36 cellular contexts compared by ENCODE assay signal in genomic region chr15:71889947-71890346, GRCh38.
"Had no signal": no experiment of that assay in that cellular context is flagged by ENCODE, and none has a peak within 500 bp of the region (broad histone marks: within the 10 kb centered on the region; RNA-seq: fewer than 3 reads in every experiment).

No MANE protein-coding gene starts in this region.

- H3K27me3 ChIP-seq: ascending aorta had no signal

- H3K27me3 Mint-ChIP-seq: activated B cell treated with CpG ODN at 0.5 μM for 24 hours; activated CD4-positive, alpha-beta memory T cell treated with anti-CD3 and anti-CD28 coated beads for 36 hours; activated CD4-positive, alpha-beta T cell treated with anti-CD3 and anti-CD28 coated beads, Interleukin-2, amount 10 ng/mL, durations not matched to agents 24 days and 14 days; activated CD8-positive, alpha-beta T cell treated with anti-CD3 and anti-CD28 coated beads for 36 hours; activated naive CD8-positive, alpha-beta T cell; activated naive CD8-positive, alpha-beta T cell treated with anti-CD3 and anti-CD28 coated beads, Interleukin-2, amount 10 ng/mL, durations not matched to agents 7 days and 5 days; activated naive CD8-positive, alpha-beta T cell treated with anti-CD3 and anti-CD28 coated beads, Interleukin-2, amount 50 U/mL, for 24 hours; activated T-helper 17 cell treated with anti-CD3 and anti-CD28 coated beads, Interleukin-2, amount 50 U/mL, for 72 hours; brain had no signal

- H3K9me3 Mint-ChIP-seq: activated B cell treated with CpG ODN at 0.5 μM for 24 hours; activated CD4-positive, alpha-beta memory T cell treated with anti-CD3 and anti-CD28 coated beads for 36 hours; activated CD4-positive, alpha-beta T cell treated with anti-CD3 and anti-CD28 coated beads, Interleukin-2, amount 10 ng/mL, durations not matched to agents 24 days and 14 days; activated CD8-positive, alpha-beta T cell treated with anti-CD3 and anti-CD28 coated beads for 36 hours; activated naive CD4-positive, alpha-beta T cell treated with anti-CD3 and anti-CD28 coated beads for 36 hours; activated naive CD8-positive, alpha-beta T cell treated with anti-CD3 and anti-CD28 coated beads, Interleukin-2, amount 10 ng/mL, durations not matched to agents 7 days and 5 days; activated naive CD8-positive, alpha-beta T cell treated with anti-CD3 and anti-CD28 coated beads, Interleukin-2, amount 50 U/mL, for 24 hours; activated T-cell treated with anti-CD3 and anti-CD28 coated beads, Interleukin-2, amount 50 U/mL, for 4 hours; activated T-cell treated with anti-CD3 and anti-CD28 coated beads, Interleukin-2, amount 50 U/mL, for 72 hours; activated T-helper 1 cell treated with anti-CD3 and anti-CD28 coated beads, Interleukin-12 subunit alpha, Interleukin-12 subunit beta, Interleukin-2, Interleukin-4 antibody, amounts not matched to agents 30 ng/mL and 10 ng/mL and 1 ng/mL, durations not matched to agents 14 hours and 24 hours and 36 hours; activated T-helper 17 cell treated with anti-CD3 and anti-CD28 coated beads, Interleukin-2, amount 50 U/mL, for 72 hours; brain; T-helper 1 cell treated with Interleukin-12 subunit alpha and Interleukin-12 subunit beta and Interleukin-4 antibody, amounts not matched to agents 30 μg/mL and 1 μg/mL, for 36 hours; T-helper 2 cell treated with Interferon-gamma antibody and Interleukin-4, amounts not matched to agents 5 μg/mL and 100 μg/mL, for 36 hours had no signal

- DNase-seq: activated B cell treated with CpG ODN at 0.5 μM for 24 hours; activated CD4-positive, alpha-beta memory T cell treated with anti-CD3 and anti-CD28 coated beads for 36 hours; activated CD4-positive, alpha-beta T cell treated with anti-CD3 and anti-CD28 coated beads for 4 hours; activated CD4-positive, alpha-beta T cell treated with anti-CD3 and anti-CD28 coated beads, Interleukin-2, amount 10 ng/mL, durations not matched to agents 24 days and 14 days; activated CD4-positive, alpha-beta T cell treated with anti-CD3 and anti-CD28 coated beads, Interleukin-2, amount 50 U/mL, for 1 hour; activated CD4-positive, alpha-beta T cell treated with anti-CD3 and anti-CD28 coated beads, Interleukin-2, amount 50 U/mL, for 4 hours; activated CD4-positive, CD25-positive, alpha-beta regulatory T cell treated with anti-CD3 and anti-CD28 coated beads, Interleukin-2, amount 50 U/mL, for 72 hours; activated CD8-positive, alpha-beta memory T cell treated with anti-CD3 and anti-CD28 coated beads, Interleukin-2, amount 50 U/mL, for 4 hours; activated CD8-positive, alpha-beta T cell treated with anti-CD3 and anti-CD28 coated beads for 36 hours; activated effector memory CD4-positive, alpha-beta T cell treated with anti-CD3 and anti-CD28 coated beads, Interleukin-2, amount 50 U/mL, for 16 hours; activated gamma-delta T cell treated with Interleukin-2 at 50 U/mL for 16 hours; activated naive CD4-positive, alpha-beta T cell; activated naive CD4-positive, alpha-beta T cell treated with anti-CD3 and anti-CD28 coated beads for 36 hours; activated naive CD4-positive, alpha-beta T cell treated with anti-CD3 and anti-CD28 coated beads, Interleukin-2, amount 50 U/mL, for 16 hours; activated naive CD8-positive, alpha-beta T cell treated with anti-CD3 and anti-CD28 coated beads, Interleukin-2, amount 10 ng/mL, durations not matched to agents 7 days and 5 days; activated naive CD8-positive, alpha-beta T cell treated with anti-CD3 and anti-CD28 coated beads, Interleukin-2, amount 50 U/mL, for 24 hours; activated T-cell treated with anti-CD3 and anti-CD28 coated beads for 4 hours; activated T-cell treated with anti-CD3 and anti-CD28 coated beads, Interleukin-2, amount 50 U/mL, for 1 hour; activated T-cell treated with anti-CD3 and anti-CD28 coated beads, Interleukin-2, amount 50 U/mL, for 4 hours; activated T-cell treated with anti-CD3 and anti-CD28 coated beads, Interleukin-2, amount 50 U/mL, for 72 hours; amygdala; anterior cingulate cortex; central memory CD4-positive, alpha-beta T cell; T-helper 2 cell; T-helper 9 cell had no signal

- H3K4me3 ChIP-seq: ascending aorta had no signal

- FAIRE-seq: bronchial epithelial cell, colon, TTC549 had no signal

- H3K4me1 ChIP-seq: ascending aorta had no signal

- H3K27ac ChIP-seq: ascending aorta, VCaP had no signal

- H3K27ac Mint-ChIP-seq: activated B cell treated with CpG ODN at 0.5 μM for 24 hours; activated CD4-positive, alpha-beta memory T cell treated with anti-CD3 and anti-CD28 coated beads for 36 hours; activated CD4-positive, alpha-beta T cell treated with anti-CD3 and anti-CD28 coated beads, Interleukin-2, amount 10 ng/mL, durations not matched to agents 24 days and 14 days; activated CD8-positive, alpha-beta T cell treated with anti-CD3 and anti-CD28 coated beads for 36 hours; activated naive CD4-positive, alpha-beta T cell treated with anti-CD3 and anti-CD28 coated beads for 36 hours; activated naive CD8-positive, alpha-beta T cell; activated naive CD8-positive, alpha-beta T cell treated with anti-CD3 and anti-CD28 coated beads, Interleukin-2, amount 10 ng/mL, durations not matched to agents 7 days and 5 days; activated naive CD8-positive, alpha-beta T cell treated with anti-CD3 and anti-CD28 coated beads, Interleukin-2, amount 50 U/mL, for 24 hours; activated T-cell treated with anti-CD3 and anti-CD28 coated beads, Interleukin-2, amount 50 U/mL, for 72 hours; activated T-helper 1 cell treated with anti-CD3 and anti-CD28 coated beads, Interleukin-12 subunit alpha, Interleukin-12 subunit beta, Interleukin-2, Interleukin-4 antibody, amounts not matched to agents 30 ng/mL and 10 ng/mL and 1 ng/mL, durations not matched to agents 14 hours and 24 hours and 36 hours; activated T-helper 17 cell treated with anti-CD3 and anti-CD28 coated beads, Interleukin-2, amount 50 U/mL, for 72 hours; brain; T-helper 1 cell treated with Interleukin-12 subunit alpha and Interleukin-12 subunit beta and Interleukin-4 antibody, amounts not matched to agents 30 μg/mL and 1 μg/mL, for 36 hours; T-helper 2 cell treated with Interferon-gamma antibody and Interleukin-4, amounts not matched to agents 5 μg/mL and 100 μg/mL, for 36 hours had no signal

- H3K4me3 Mint-ChIP-seq: activated B cell treated with CpG ODN at 0.5 μM for 24 hours; activated CD4-positive, alpha-beta memory T cell treated with anti-CD3 and anti-CD28 coated beads for 36 hours; activated CD4-positive, alpha-beta T cell treated with anti-CD3 and anti-CD28 coated beads, Interleukin-2, amount 10 ng/mL, durations not matched to agents 24 days and 14 days; activated CD8-positive, alpha-beta T cell treated with anti-CD3 and anti-CD28 coated beads for 36 hours; activated naive CD4-positive, alpha-beta T cell treated with anti-CD3 and anti-CD28 coated beads for 36 hours; activated naive CD8-positive, alpha-beta T cell; activated naive CD8-positive, alpha-beta T cell treated with anti-CD3 and anti-CD28 coated beads, Interleukin-2, amount 10 ng/mL, durations not matched to agents 7 days and 5 days; activated naive CD8-positive, alpha-beta T cell treated with anti-CD3 and anti-CD28 coated beads, Interleukin-2, amount 50 U/mL, for 24 hours; activated T-cell treated with anti-CD3 and anti-CD28 coated beads, Interleukin-2, amount 50 U/mL, for 4 hours; activated T-cell treated with anti-CD3 and anti-CD28 coated beads, Interleukin-2, amount 50 U/mL, for 72 hours; activated T-helper 1 cell treated with anti-CD3 and anti-CD28 coated beads, Interleukin-12 subunit alpha, Interleukin-12 subunit beta, Interleukin-2, Interleukin-4 antibody, amounts not matched to agents 30 ng/mL and 10 ng/mL and 1 ng/mL, durations not matched to agents 14 hours and 24 hours and 36 hours; activated T-helper 17 cell treated with anti-CD3 and anti-CD28 coated beads, Interleukin-2, amount 50 U/mL, for 72 hours; brain; T-helper 1 cell treated with Interleukin-12 subunit alpha and Interleukin-12 subunit beta and Interleukin-4 antibody, amounts not matched to agents 30 μg/mL and 1 μg/mL, for 36 hours; T-helper 2 cell treated with Interferon-gamma antibody and Interleukin-4, amounts not matched to agents 5 μg/mL and 100 μg/mL, for 36 hours had no signal

- H3K4me1 Mint-ChIP-seq: activated CD4-positive, alpha-beta T cell treated with anti-CD3 and anti-CD28 coated beads, Interleukin-2, amount 10 ng/mL, durations not matched to agents 24 days and 14 days; activated naive CD8-positive, alpha-beta T cell treated with anti-CD3 and anti-CD28 coated beads, Interleukin-2, amount 10 ng/mL, durations not matched to agents 7 days and 5 days; activated naive CD8-positive, alpha-beta T cell treated with anti-CD3 and anti-CD28 coated beads, Interleukin-2, amount 50 U/mL, for 24 hours; activated T-helper 17 cell treated with anti-CD3 and anti-CD28 coated beads, Interleukin-2, amount 50 U/mL, for 72 hours; brain had no signal

- H3K9me3 ChIP-seq: ascending aorta had no signal

- ATAC-seq: activated CD8-positive, alpha-beta T cell treated with anti-CD3 and anti-CD28 coated beads for 36 hours; activated naive CD8-positive, alpha-beta T cell treated with anti-CD3 and anti-CD28 coated beads, Interleukin-2, amount 50 U/mL, for 24 hours; activated T-cell treated with anti-CD3 and anti-CD28 coated beads, Interleukin-2, amount 50 U/mL, for 4 hours; activated T-cell treated with anti-CD3 and anti-CD28 coated beads, Interleukin-2, amount 50 U/mL, for 72 hours; activated T-helper 17 cell treated with anti-CD3 and anti-CD28 coated beads, Interleukin-2, amount 50 U/mL, for 72 hours had no signal
